8 cellular contexts compared by ENCODE assay signal in genomic region chr12:115752913-115753726, GRCh38.
DNase-seq lines count a peak whose midpoint lies in the region; ATAC-seq lines count a peak whose summit lies in the region.

No MANE protein-coding gene starts in this region.

- no peak overlapping the region for H4K91ac ChIP-seq in neuronal stem cell (ENCODE audit: low read depth, low read length, poor library complexity)

- POLR2A ChIA-PET in naive thymus-derived CD4-positive, alpha-beta T cell (lab: Charles Lee), result no interaction called here

- peaks cover 8 to 30% (median 17%) of the 10 kb centered on the region in 5 donors for H3K27me3 Mint-ChIP-seq in naive thymus-derived CD4-positive, alpha-beta T cell

- H3K9ac ChIP-seq in neuronal stem cell (ENCODE audit: low read depth, low read length, poor library complexity), result no peak overlapping the region

- H3K36me3 ChIP-seq in SJCRH30, result no peaks in the 10 kb centered on the region
- H3K36me3 ChIP-seq in neuronal stem cell (replicated peaks in 1 of 2; ENCODE audit: control insufficient read depth in 2 of 2, insufficient read depth in 2 of 2, low read length in 2 of 2), result no peaks in the 10 kb centered on the region
- H3K36me3 ChIP-seq in naive thymus-derived CD4-positive, alpha-beta T cell (ENCODE audit: control insufficient read depth in 2 of 3, insufficient read depth in 3 of 3, low read length in 3 of 3), result no peaks in the 10 kb centered on the region

- H3K14ac ChIP-seq in neuronal stem cell (ENCODE audit: low read length), result no peak overlapping the region

- H2BK120ac ChIP-seq in neuronal stem cell (ENCODE audit: low read depth, low read length), result no peak overlapping the region

- H3K27ac ChIP-seq in SJCRH30 (no peak overlapping the region), neuronal stem cell (replicated peaks; ENCODE audit: low read length) (no peak overlapping the region)
- no peak overlapping the region for H3K27ac ChIP-seq in naive thymus-derived CD4-positive, alpha-beta T cell (ENCODE audit: low read depth, low read length)

- H3K18ac ChIP-seq in neuronal stem cell (ENCODE audit: low read length), result no peak overlapping the region

- H2BK5ac ChIP-seq in neuronal stem cell (ENCODE audit: low read length), result no peak overlapping the region

- H2AFZ ChIP-seq in neuronal stem cell (ENCODE audit: low read length), result no peak overlapping the region

- H3K4me3 Mint-ChIP-seq in naive thymus-derived CD4-positive, alpha-beta T cell, result no peak overlapping the region

- H3K9me3 ChIP-seq in SJCRH30 (replicated peaks) (no peaks in the 10 kb centered on the region), neuronal stem cell (replicated peaks in 1 of 2; ENCODE audit: control insufficient read depth in 2 of 2, insufficient read depth in 1 of 2, low read depth in 1 of 2, low read length in 2 of 2) (no peaks in the 10 kb centered on the region)
- H3K9me3 ChIP-seq in naive thymus-derived CD4-positive, alpha-beta T cell (ENCODE audit: control insufficient read depth in 2 of 3, low read length in 3 of 3), result no peaks in the 10 kb centered on the region

- H3K4me2 ChIP-seq in neuronal stem cell (ENCODE audit: insufficient read depth, low read length, poor library complexity, severe bottlenecking), result no peak overlapping the region

- peaks cover 20% of the 10 kb centered on the region for H3K27me3 ChIP-seq in SJCRH30
- H3K27me3 ChIP-seq in neuronal stem cell (ENCODE audit: control insufficient read depth in 3 of 3, insufficient read depth in 3 of 3, low read depth in 1 of 3, low read length in 3 of 3), result peaks cover 0 to 31% (median 0%) of the 10 kb centered on the region in 3 experiments
- H3K27me3 ChIP-seq in naive thymus-derived CD4-positive, alpha-beta T cell (ENCODE audit: control insufficient read depth in 2 of 2, insufficient read depth in 2 of 2, low read length in 2 of 2), result no peaks in the 10 kb centered on the region

- no peak overlapping the region for H2BK15ac ChIP-seq in neuronal stem cell (ENCODE audit: low read length)

- peaks cover 0 to 6% (median 0%) of the 10 kb centered on the region in 11 donors for H3K9me3 Mint-ChIP-seq in naive thymus-derived CD4-positive, alpha-beta T cell

- CTCF ChIA-PET in naive thymus-derived CD4-positive, alpha-beta T cell (lab: Charles Lee), result no interaction called here

- intact Hi-C loops in naive thymus-derived CD4-positive, alpha-beta T cell (cut with micrococcal nuclease), result loop anchor here in 1 of 2 donors (5.0 kb wide), 1 partner anchor 1771 kb away; no protein-coding TSS in a partner anchor

- H2BK12ac ChIP-seq in neuronal stem cell (ENCODE audit: low read length), result no peak overlapping the region

- DNase-seq in NCI-H1417 (lab: John Stamatoyannopoulos, UW), result peak; percentile 11 to 88 (median 69)
- DNase-seq in NCI-H1417 treated with DMSO at 0.1 percent for 48 hours (lab: John Stamatoyannopoulos, UW), result no peak
- peak; percentile 73 for DNase-seq in LoVo (ENCODE audit: low spot score)
- DNase-seq in SJCRH30, result peak; percentile 13 to 63
- DNase-seq in fibroblast of peridontal ligament (ENCODE audit: extremely low read depth), result peak; percentile 86
- DNase-seq in neuronal stem cell (ENCODE audit: low spot score), result peak; percentile 43
- no peak for DNase-seq in naive thymus-derived CD4-positive, alpha-beta T cell

- H2AK5ac ChIP-seq in neuronal stem cell (ENCODE audit: low read depth, low read length), result no peak overlapping the region

- no peak for ATAC-seq in HG02588 (IDR thresholded peaks at IDR 0.05; ENCODE audit: unreplicated experiment)
- no peak for ATAC-seq in naive thymus-derived CD4-positive, alpha-beta T cell

- no peak overlapping the region for H3K4ac ChIP-seq in neuronal stem cell (ENCODE audit: low read length)

- H3K4me3 ChIP-seq in SJCRH30 (no peak overlapping the region), neuronal stem cell (ENCODE audit: low read length in 2 of 2) (no peak overlapping the region)
- no peak overlapping the region for H3K4me3 ChIP-seq in naive thymus-derived CD4-positive, alpha-beta T cell (ENCODE audit: low read length)

- no peak overlapping the region for H3K27ac Mint-ChIP-seq in naive thymus-derived CD4-positive, alpha-beta T cell

- no peaks in the 10 kb centered on the region for H3K4me1 Mint-ChIP-seq in naive thymus-derived CD4-positive, alpha-beta T cell

- WGBS in neuronal stem cell (ENCODE audit: extremely low coverage in 2 of 2, insufficient read length in 2 of 2, insufficient replicate concordance in 1 of 2), 2 donors, result no CpG with 5 or more reads among the region's 5 CpGs

- H3K4me1 ChIP-seq in SJCRH30 (no peaks in the 10 kb centered on the region), neuronal stem cell (ENCODE audit: control insufficient read depth in 2 of 2, insufficient read depth in 1 of 2, low read depth in 1 of 2, low read length in 2 of 2) (no peaks in the 10 kb centered on the region)
- no peaks in the 10 kb centered on the region for H3K4me1 ChIP-seq in naive thymus-derived CD4-positive, alpha-beta T cell (ENCODE audit: control insufficient read depth in 2 of 2, insufficient read depth in 2 of 2, low read length in 2 of 2)

- H3K36me3 Mint-ChIP-seq in naive thymus-derived CD4-positive, alpha-beta T cell, result no peaks in the 10 kb centered on the region

- no peak overlapping the region for H4K8ac ChIP-seq in neuronal stem cell (ENCODE audit: low read depth, low read length)

- H3K23ac ChIP-seq in neuronal stem cell (ENCODE audit: low read depth, low read length, poor library complexity), result no peak overlapping the region

- H3K79me1 ChIP-seq in neuronal stem cell (ENCODE audit: low read depth, low read length), result no peaks in the 10 kb centered on the region

Comparison
In these comparisons a context has a peak if more than half of its experiments do, and no peak if none do; other contexts are left out.
1. DNase-seq: peak in NCI-H1417 (3 of 3), LoVo (single experiment), SJCRH30 (2 of 2), fibroblast of peridontal ligament (single experiment) and neuronal stem cell (single experiment); none in NCI-H1417 treated with DMSO at 0.1 percent for 48 hours (single experiment) and naive thymus-derived CD4-positive, alpha-beta T cell (0 of 9).